ENCODE assay signal across 8 cellular contexts in the genomic region with DNA sequence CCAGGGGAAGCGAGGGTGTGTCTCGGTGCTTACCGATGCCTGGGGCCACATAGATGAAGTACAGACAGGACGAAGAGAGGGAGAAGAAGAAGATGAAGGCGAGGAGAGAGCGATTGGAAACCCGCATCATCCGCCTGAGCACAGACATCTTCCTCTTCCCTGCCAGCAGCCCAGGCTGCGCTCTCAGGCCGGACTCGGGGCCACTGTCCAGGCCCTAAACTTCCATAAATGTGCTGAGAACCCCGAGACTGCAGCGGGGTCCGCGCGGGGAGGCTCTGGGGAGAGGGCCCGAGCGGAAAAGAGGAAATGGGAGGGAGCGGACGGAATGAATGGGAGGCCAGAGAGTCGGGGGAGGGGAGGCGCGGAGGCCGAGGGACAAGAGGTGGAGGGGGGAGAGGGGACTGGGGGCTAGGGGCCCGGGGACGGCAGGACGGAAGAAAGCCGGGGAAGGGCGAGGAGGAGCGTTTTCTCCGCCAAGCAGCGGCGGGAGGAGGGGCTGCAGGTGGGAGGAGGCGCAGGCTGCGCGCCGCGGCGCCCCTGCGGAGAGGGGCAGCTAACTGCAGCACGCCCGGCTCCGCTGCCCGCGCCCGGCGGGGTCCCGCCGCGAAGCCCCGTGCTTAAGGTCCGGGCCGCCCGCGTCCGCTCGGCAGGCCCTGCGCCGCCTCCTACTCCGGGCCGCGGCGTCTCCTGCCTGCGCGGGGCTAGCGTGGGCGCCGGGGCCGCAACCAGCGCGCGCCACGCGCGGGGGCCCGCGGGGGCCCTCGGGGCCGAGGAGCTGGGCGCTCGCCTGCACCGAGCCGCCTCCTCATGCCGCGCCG. TPM values are rescaled to one million over a fixed set of nuclear protein-coding genes. Genes with fewer than 3 reads are reported as not detected.
DNase-seq lines count a peak whose midpoint lies in the region; ATAC-seq and TF ChIP-seq lines count a peak whose summit lies in the region.

A gene with protein sequence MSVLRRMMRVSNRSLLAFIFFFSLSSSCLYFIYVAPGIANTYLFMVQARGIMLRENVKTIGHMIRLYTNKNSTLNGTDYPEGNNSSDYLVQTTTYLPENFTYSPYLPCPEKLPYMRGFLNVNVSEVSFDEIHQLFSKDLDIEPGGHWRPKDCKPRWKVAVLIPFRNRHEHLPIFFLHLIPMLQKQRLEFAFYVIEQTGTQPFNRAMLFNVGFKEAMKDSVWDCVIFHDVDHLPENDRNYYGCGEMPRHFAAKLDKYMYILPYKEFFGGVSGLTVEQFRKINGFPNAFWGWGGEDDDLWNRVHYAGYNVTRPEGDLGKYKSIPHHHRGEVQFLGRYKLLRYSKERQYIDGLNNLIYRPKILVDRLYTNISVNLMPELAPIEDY (minus strand): TSS at position 303 of the 818 bp plus-strand sequence. CDS start 155 bp downstream, at position 148.

- H2AFZ ChIP-seq in SU-DHL-6 (ENCODE audit: low read depth, low read length, severe bottlenecking), result peak within 1 kb of the TSS; percentile 89

- H3K9me2 ChIP-seq in SU-DHL-6 (replicated peaks; ENCODE audit: insufficient read depth, low read length), result no peaks in the 10 kb centered on the region

- H3K27ac ChIP-seq in HL-60 (replicated peaks) (no peak within 1 kb of the TSS), SU-DHL-6 (ENCODE audit: low read depth, low read length) (no peak within 1 kb of the TSS), colonic mucosa (peak within 1 kb of the TSS; percentile 85), left lung (peak within 1 kb of the TSS; percentile 65 to 73)

- peaks cover 3% of the 10 kb centered on the region for H3K4me1 ChIP-seq in colonic mucosa
- H3K4me1 ChIP-seq in left lung, result peaks cover 5 to 17% of the 10 kb centered on the region in 2 donors

- H3K36me3 Mint-ChIP-seq in HFFc6 (ENCODE audit: low read depth), result 0 out of 2 replicates have a peak, but pooled peaks cover 5% of the 10 kb centered on the region

- TF ChIP-seq CTCF in HL-60 (IDR thresholded peaks at IDR 0.05; ENCODE audit: insufficient read depth, low read length) (no peak), SU-DHL-6 (IDR thresholded peaks at IDR 0.05; ENCODE audit: insufficient read depth, low read length, poor library complexity, severe bottlenecking) (no peak), colonic mucosa (IDR thresholded peaks at IDR 0.05) (no peak), left lung (IDR thresholded peaks at IDR 0.05) (no peak), HFFc6 (IDR thresholded peaks at IDR 0.05) (no peak)

- H3K4me3 ChIP-seq in GM08714 (ENCODE audit: low read length), result peak within 1 kb of the TSS; percentile 79
- peak within 1 kb of the TSS; percentile 59 for H3K4me3 ChIP-seq in HL-60 (replicated peaks; ENCODE audit: insufficient read depth, low read length)
- H3K4me3 ChIP-seq in SU-DHL-6 (ENCODE audit: insufficient read depth, low read length, poor library complexity, severe bottlenecking), result peak within 1 kb of the TSS; percentile 59
- H3K4me3 ChIP-seq in colonic mucosa, result peak within 1 kb of the TSS; percentile 61
- H3K4me3 ChIP-seq in left lung, result peak within 1 kb of the TSS; percentile 47 to 60

- peaks cover 12% of the 10 kb centered on the region for H3K9me3 Mint-ChIP-seq in HFFc6

- H3K4me2 ChIP-seq in SU-DHL-6 (ENCODE audit: low read depth, low read length, poor library complexity, severe bottlenecking), result peak within 1 kb of the TSS; percentile 73

- intact Hi-C loops in colonic mucosa (cut with DNase I), result no loop called here
- intact Hi-C loops in left lung (cut with DNase I), result loop anchor here in 1 of 2 donors (10.0 kb wide), 1 partner anchor 60 kb away; no protein-coding TSS in a partner anchor

- peaks cover 3% of the 10 kb centered on the region for H3K27me3 Mint-ChIP-seq in HFFc6 (ENCODE audit: insufficient read depth)

- H3F3A ChIP-seq in SU-DHL-6 (ENCODE audit: insufficient read depth), result peaks cover 20% of the 10 kb centered on the region

- no peaks in the 10 kb centered on the region for H3K4me1 Mint-ChIP-seq in HFFc6 (ENCODE audit: low read depth)

- ATAC-seq in GM21390 (IDR thresholded peaks at IDR 0.05; ENCODE audit: unreplicated experiment), result peak; percentile 41
- peak; percentile 31 for ATAC-seq in left lung
- ATAC-seq in stimulated activated naive CD8-positive, alpha-beta T cell treated with anti-CD3 and anti-CD28 coated beads, Interleukin-15, Interleukin-2, amounts not matched to agents 100 U/mL and 50 U/mL, for 24 hours, result peak; percentile 51

- no peaks in the 10 kb centered on the region for H3K79me2 ChIP-seq in SU-DHL-6 (ENCODE audit: insufficient read depth, low read length)

- H3K36me3 ChIP-seq in SU-DHL-6 (ENCODE audit: low read length), result no peaks in the 10 kb centered on the region
- no peaks in the 10 kb centered on the region for H3K36me3 ChIP-seq in colonic mucosa
- H3K36me3 ChIP-seq in left lung, result no peaks in the 10 kb centered on the region

- H3K9me3 ChIP-seq in SU-DHL-6 (ENCODE audit: insufficient read depth, low read length) (no peaks in the 10 kb centered on the region), colonic mucosa (no peaks in the 10 kb centered on the region), left lung (no peaks in the 10 kb centered on the region)

- H3K9ac ChIP-seq in SU-DHL-6 (ENCODE audit: low read length) (peak within 1 kb of the TSS; percentile 60), colonic mucosa (ENCODE audit: low read depth in 2 of 2, low read length in 2 of 2) (peak within 1 kb of the TSS; percentile 26 to 61)

- no peak within 1 kb of the TSS for H3K27ac Mint-ChIP-seq in HFFc6

- DNase-seq in HL-60 (ENCODE audit: low read depth in 1 of 2, low spot score in 1 of 2) (peak in 1 of 2 experiments; percentile 21), colonic mucosa (peak; percentile 43), left lung (peak; percentile 37 to 85), HFFc6 (no peak)
- peak; percentile 29 for DNase-seq in stimulated activated naive CD8-positive, alpha-beta T cell treated with anti-CD3 and anti-CD28 coated beads, Interleukin-15, Interleukin-2, amounts not matched to agents 100 U/mL and 50 U/mL, for 24 hours

- peaks cover 3% of the 10 kb centered on the region; the same call in 1 of the 2 replicates for H4K20me1 ChIP-seq in SU-DHL-6 (ENCODE audit: low read depth, low read length)

- H3K27me3 ChIP-seq in HL-60 (ENCODE audit: insufficient read depth, poor library complexity, severe bottlenecking) (peaks cover 42% of the 10 kb centered on the region), SU-DHL-6 (ENCODE audit: low read length) (no peaks in the 10 kb centered on the region), colonic mucosa (no peaks in the 10 kb centered on the region), left lung (peaks cover 0 to 7% of the 10 kb centered on the region in 2 donors)

- H3K4me3 Mint-ChIP-seq in HFFc6, result no peak within 1 kb of the TSS

RNA-seq across cellular contexts. Expression of the gene that starts here (rescaled TPM):
- total RNA-seq in colonic mucosa (1 to 10 TPM; 5.7 to 7.5 TPM), left lung (1 to 10 TPM; 4.6 to 5.7 TPM)
- not detected for total RNA-seq in HFFc6 (2021; fragmentation: NEBNext Ultra II Directional; extraction: Animal tissue kit (Norgen Biotek cat#: 25700))

Comparison
In these comparisons a context has a peak if more than half of its experiments do, and no peak if none do; other contexts are left out.
1. RNA of the gene that starts here (total RNA-seq): 5.7 to 7.5 TPM in colonic mucosa and 4.6 to 5.7 TPM in left lung; not detected in HFFc6; every median in the first group is over 4 times any median in the second.
2. H3K27ac ChIP-seq: peak in colonic mucosa (single experiment) and left lung (2 of 2); none in HL-60 (single experiment) and SU-DHL-6 (single experiment).
3. Peak in every context shown above with its lines, with median percentiles within 50 percentile points of each other: H3K4me3 ChIP-seq and ATAC-seq.